Comparison of ENCODE assay signal across 9 cellular contexts in the genomic region with DNA sequence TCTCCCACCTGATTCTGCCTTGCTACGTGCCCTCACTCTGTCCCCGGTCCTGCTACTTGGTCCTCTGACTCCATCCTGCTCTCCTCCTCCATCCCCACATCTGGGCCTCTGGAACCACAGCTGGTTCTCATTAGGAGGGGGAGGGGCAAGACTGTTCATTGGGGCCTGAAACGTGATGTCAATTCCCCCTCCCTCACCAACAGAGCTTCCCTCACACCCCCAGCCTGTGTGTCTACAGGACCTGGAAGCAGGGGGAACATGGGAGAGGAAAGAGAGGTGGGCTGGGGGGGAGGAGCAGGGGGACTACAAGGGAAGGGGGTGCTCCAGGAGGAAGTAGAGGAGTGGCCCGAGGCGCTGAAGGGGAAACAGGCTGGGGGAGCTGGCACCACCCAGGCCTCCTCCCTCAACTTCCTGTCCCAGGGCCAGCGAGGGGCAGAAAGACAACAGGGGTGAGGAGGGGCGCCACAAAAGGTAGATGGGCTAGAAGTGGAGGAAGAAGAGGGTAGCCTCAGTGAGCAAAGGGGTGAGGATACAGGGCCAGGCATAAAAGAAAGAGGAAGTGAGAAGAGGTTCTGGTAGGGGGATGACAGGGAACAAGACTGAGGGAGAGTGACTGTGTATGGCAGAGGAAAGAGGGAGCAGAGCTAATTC. TPM values are rescaled to one million over a fixed set of nuclear protein-coding genes. Genes with fewer than 3 reads are reported as not detected.
DNase-seq lines count a peak whose midpoint lies in the region; ATAC-seq lines count a peak whose summit lies in the region.
"Had no signal": no experiment of that assay in that cellular context is flagged by ENCODE, and none has a peak within 500 bp of the region (broad histone marks: within the 10 kb centered on the region; RNA-seq: fewer than 3 reads in every experiment).

No MANE protein-coding gene starts in this region.

- no peaks in the 10 kb centered on the region for H3K9me3 ChIP-seq in T-helper 17 cell (ENCODE audit: control insufficient read depth, low read length, poor library complexity, severe bottlenecking)

- peak; percentile 67 for DNase-seq in AG08395 (ENCODE audit: low spot score)
- DNase-seq in T-helper 17 cell: no peak
- DNase-seq in Right ventricle myocardium superior: peak; percentile 60
- peak; percentile 50 for DNase-seq in stimulated activated CD8-positive, alpha-beta memory T cell treated with anti-CD3 and anti-CD28 coated beads, Interleukin-4, amount 100 ng/mL, for 48 hours
- no peak for DNase-seq in DMS53 (lab: John Stamatoyannopoulos, UW)
- DNase-seq in NCI-H524 treated with DMSO at 0.1 percent for 48 hours (lab: John Stamatoyannopoulos, UW): no peak

- no peaks in the 10 kb centered on the region for H3K27me3 Mint-ChIP-seq in T-helper 17 cell
- H3K27me3 Mint-ChIP-seq: brain had no signal

- no peaks in the 10 kb centered on the region for H3K36me3 Mint-ChIP-seq in T-helper 17 cell (ENCODE audit: low read depth)
- H3K36me3 Mint-ChIP-seq: brain had no signal

- H3K4me1 Mint-ChIP-seq in T-helper 17 cell: no peaks in the 10 kb centered on the region

- ATAC-seq in GM18907 (IDR thresholded peaks at IDR 0.05; ENCODE audit: unreplicated experiment) (peak; percentile 94), HG03060 (IDR thresholded peaks at IDR 0.05; ENCODE audit: low read depth, unreplicated experiment) (peak; percentile 85), T-helper 17 cell (peak; percentile 68), Right ventricle myocardium superior (ENCODE audit: poor library complexity) (peak; percentile 63)

- H3K4me3 Mint-ChIP-seq in T-helper 17 cell: no peak overlapping the region

- H3K27ac Mint-ChIP-seq in T-helper 17 cell: no peak overlapping the region
- H3K27ac Mint-ChIP-seq: brain had no signal

- intact Hi-C loops in Right ventricle myocardium superior (cut with DNase I): no loop called here

RNA-seq across cellular contexts. Expression of gene DCHS1, which starts 8.9 kb away (rescaled TPM):
- total RNA-seq in T-helper 17 cell (1 to 10 TPM; 1.8 to 8.0 TPM), Right ventricle myocardium superior (9.6 TPM)

RNA-seq across cellular contexts. Expression of gene TPP1, which starts 27.5 kb away (rescaled TPM):
- total RNA-seq in T-helper 17 cell: 10 to 100 TPM; 77.1 to 84.6 TPM
- 71.5 TPM for total RNA-seq in Right ventricle myocardium superior

RNA-seq across cellular contexts. Expression of gene TAF10, which starts 34.7 kb away (rescaled TPM):
- total RNA-seq in T-helper 17 cell (100 to 1,000 TPM; 124 to 132 TPM), Right ventricle myocardium superior (83.6 TPM)

RNA-seq across cellular contexts. Expression of gene MRPL17, which starts 36.4 kb away (rescaled TPM):
- total RNA-seq in T-helper 17 cell (10 to 100 TPM; 10.9 TPM), Right ventricle myocardium superior (46.5 TPM)

RNA-seq across cellular contexts. Expression of gene ILK, which starts 43.2 kb away (rescaled TPM):
- total RNA-seq in T-helper 17 cell (10 to 100 TPM; 70.2 to 70.6 TPM), Right ventricle myocardium superior (191 TPM)

Comparison
In these comparisons a context has a peak if more than half of its experiments do, and no peak if none do; other contexts are left out.
1. DNase-seq: peak in AG08395 (single experiment), Right ventricle myocardium superior (single experiment) and stimulated activated CD8-positive, alpha-beta memory T cell treated with anti-CD3 and anti-CD28 coated beads, Interleukin-4, amount 100 ng/mL, for 48 hours (single experiment); none in T-helper 17 cell (0 of 3), DMS53 (single experiment) and NCI-H524 treated with DMSO at 0.1 percent for 48 hours (single experiment).
2. Peak in every context shown above with its lines, with median percentiles within 50 percentile points of each other: ATAC-seq.